Comparison of ENCODE assay signal across 9 cellular contexts in genomic region chr6:33761922-33762629, GRCh38. TPM values are rescaled to one million over a fixed set of nuclear protein-coding genes. Genes with fewer than 3 reads are reported as not detected.
DNase-seq lines count a peak whose midpoint lies in the region; ATAC-seq and TF ChIP-seq lines count a peak whose summit lies in the region.
"Had no signal": no experiment of that assay in that cellular context is flagged by ENCODE, and none has a peak within 500 bp of the region (broad histone marks: within the 10 kb centered on the region; RNA-seq: fewer than 3 reads in every experiment).

No MANE protein-coding gene starts in this region.

- no peak for TF ChIP-seq POLR2A in upper lobe of left lung (IDR thresholded peaks at IDR 0.05)

- TF ChIP-seq EP300 in upper lobe of left lung (IDR thresholded peaks at IDR 0.05): no peak

- H3K27ac ChIP-seq in WERI-Rb-1: peak overlapping the region; percentile 73
- peak overlapping the region in 3 of 4 donors; percentile 3 to 55 (median 35) for H3K27ac ChIP-seq in upper lobe of left lung

- peaks cover 44% of the 10 kb centered on the region for H3K4me1 ChIP-seq in mucosa of stomach (ENCODE audit: control insufficient read depth, insufficient read depth, low read length)
- peaks cover 0 to 8% (median 4%) of the 10 kb centered on the region in 4 donors for H3K4me1 ChIP-seq in upper lobe of left lung

- peak; percentile 68 to 69 for ATAC-seq in upper lobe of left lung (ENCODE audit: low FRiP score in 2 of 2)
- no peak for ATAC-seq in HG02870 (IDR thresholded peaks at IDR 0.05; ENCODE audit: unreplicated experiment)

- peaks cover 4% of the 10 kb centered on the region for H3K27me3 Mint-ChIP-seq in endothelial cell (ENCODE audit: unreplicated experiment)

- peak overlapping the region; percentile 35 for H3K9ac ChIP-seq in mucosa of stomach (ENCODE audit: low read length)

- H3K36me3 Mint-ChIP-seq in endothelial cell (ENCODE audit: low read depth, unreplicated experiment): no peaks in the 10 kb centered on the region

- DNase-seq in NCI-H345 (lab: John Stamatoyannopoulos, UW) (peak; percentile 46), NCI-H345 treated with DMSO at 0.1 percent for 48 hours (lab: John Stamatoyannopoulos, UW; ENCODE audit: unreplicated experiment) (no peak), NCI-H1105 treated with DMSO at 0.1 percent for 48 hours (lab: John Stamatoyannopoulos, UW) (peak; percentile 28), WERI-Rb-1 (peak; percentile 97), endothelial cell (ENCODE audit: low spot score) (peak; percentile 57), upper lobe of left lung (peak in 1 of 2 donors; percentile 51)

- H3K36me3 ChIP-seq in WERI-Rb-1: no peaks in the 10 kb centered on the region
- no peaks in the 10 kb centered on the region for H3K36me3 ChIP-seq in mucosa of stomach (ENCODE audit: control insufficient read depth, insufficient read depth, low read length)
- H3K36me3 ChIP-seq in upper lobe of left lung: no peaks in the 10 kb centered on the region

- 34 to 50% methylated on average over 2 to 4 of the region's 7 CpGs for WGBS in upper lobe of left lung, 2 donors

- peaks cover 3% of the 10 kb centered on the region for H3K4me1 Mint-ChIP-seq in endothelial cell (ENCODE audit: unreplicated experiment)

- H3K9me3 ChIP-seq in WERI-Rb-1 (ENCODE audit: severe bottlenecking): peaks cover 5% of the 10 kb centered on the region
- no peaks in the 10 kb centered on the region for H3K9me3 ChIP-seq in mucosa of stomach (ENCODE audit: control insufficient read depth, low read length)
- H3K9me3 ChIP-seq in upper lobe of left lung: no peaks in the 10 kb centered on the region

- H3K4me3 Mint-ChIP-seq in endothelial cell (ENCODE audit: unreplicated experiment): peak overlapping the region; percentile 42

- H3K27me3 ChIP-seq in WERI-Rb-1 (ENCODE audit: insufficient read depth, low read depth, severe bottlenecking) (no peaks in the 10 kb centered on the region), mucosa of stomach (ENCODE audit: control insufficient read depth, insufficient read depth, low read length) (no peaks in the 10 kb centered on the region), upper lobe of left lung (no peaks in the 10 kb centered on the region)

- H3K9me3 Mint-ChIP-seq in endothelial cell (ENCODE audit: unreplicated experiment): no peaks in the 10 kb centered on the region

- H3K27ac Mint-ChIP-seq in endothelial cell (ENCODE audit: unreplicated experiment): no peak overlapping the region

- H3K4me3 ChIP-seq in WERI-Rb-1 (ENCODE audit: low read depth, low read length) (no peak overlapping the region), mucosa of stomach (ENCODE audit: low read length) (no peak overlapping the region), upper lobe of left lung (no peak overlapping the region)

- TF ChIP-seq CTCF in WERI-Rb-1 (IDR thresholded peaks at IDR 0.05; ENCODE audit: low read depth, low read length): peak; percentile 99
- no peak for TF ChIP-seq CTCF in endothelial cell (IDR thresholded peaks at IDR 0.05; ENCODE audit: unreplicated experiment)
- peak in 5 of 6 experiments; percentile 29 to 70 (median 56) for TF ChIP-seq CTCF in upper lobe of left lung (IDR thresholded peaks at IDR 0.05)

RNA-seq across cellular contexts. Expression of gene IP6K3, which starts 15.4 kb away (rescaled TPM):
- total RNA-seq in endothelial cell (ENCODE audit: unreplicated experiment): not detected
- total RNA-seq in upper lobe of left lung: 10 to 100 TPM in 1 of 6 donors, 1 to 10 TPM in 5; 1.9 to 11.5 (median 4.9) TPM
- total RNA-seq: temporal lobe had no signal

RNA-seq across cellular contexts. Expression of gene LEMD2, which starts 26.9 kb away (rescaled TPM):
- total RNA-seq in endothelial cell (ENCODE audit: unreplicated experiment) (105 TPM), upper lobe of left lung (100 to 1,000 TPM in 2 of 6 donors, 10 to 100 TPM in 4; 51.1 to 118 (median 66.2) TPM)

RNA-seq across cellular contexts. Expression of gene MLN, which starts 41.7 kb away (rescaled TPM):
- total RNA-seq in endothelial cell (ENCODE audit: unreplicated experiment) (not detected), upper lobe of left lung (not detected)
- total RNA-seq: temporal lobe had no signal

RNA-seq across cellular contexts. Expression of gene UQCC2, which starts 50.6 kb away (rescaled TPM):
- 54.9 TPM for total RNA-seq in endothelial cell (ENCODE audit: unreplicated experiment)
- 10 to 100 TPM in 5 of 6 donors, 1 to 10 TPM in 1; 8.9 to 53.0 (median 18.2) TPM for total RNA-seq in upper lobe of left lung
